1 cellular context compared by ENCODE assay signal in genomic region chr12:43789941-43790340, GRCh38.
TF ChIP-seq lines count a peak whose summit lies in the region.

No MANE protein-coding gene starts in this region.

TF ChIP-seq in HEK293, 187 proteins besides CTCF, POLR2A, EP300 and RAD21 (continued from another document):
- TF ChIP-seq ZNF362 (tag by site-specific recombination; IDR thresholded peaks at IDR 0.05): peak; percentile 89; the same call in 1 of the 2 replicates
- TF ChIP-seq OVOL3 (tag by site-specific recombination; IDR thresholded peaks at IDR 0.05): no peak
- no peak for TF ChIP-seq OSR2 (tag by site-specific recombination; IDR thresholded peaks at IDR 0.05)
- TF ChIP-seq ZNF223 (tag by site-specific recombination; IDR thresholded peaks at IDR 0.05): no peak
- TF ChIP-seq GLI2 (tag by site-specific recombination; IDR thresholded peaks at IDR 0.05; ENCODE audit: borderline replicate concordance, low read depth): no peak
- peak; percentile 88 for TF ChIP-seq SCRT2 (tag by site-specific recombination; IDR thresholded peaks at IDR 0.05)
- no peak for TF ChIP-seq ZNF837 (tag by site-specific recombination; IDR thresholded peaks at IDR 0.05)
- TF ChIP-seq ZFHX2 (tag by site-specific recombination; conservative IDR thresholded peaks at IDR 0.05): peak; percentile 39; the same call in 1 of the 2 replicates
- no peak for TF ChIP-seq ZNF701 (tag by site-specific recombination; IDR thresholded peaks at IDR 0.05)
- peak; percentile 16; the same call in 1 of the 2 replicates for TF ChIP-seq PATZ1 (tag by site-specific recombination; IDR thresholded peaks at IDR 0.05)
- TF ChIP-seq, protein P1, sequence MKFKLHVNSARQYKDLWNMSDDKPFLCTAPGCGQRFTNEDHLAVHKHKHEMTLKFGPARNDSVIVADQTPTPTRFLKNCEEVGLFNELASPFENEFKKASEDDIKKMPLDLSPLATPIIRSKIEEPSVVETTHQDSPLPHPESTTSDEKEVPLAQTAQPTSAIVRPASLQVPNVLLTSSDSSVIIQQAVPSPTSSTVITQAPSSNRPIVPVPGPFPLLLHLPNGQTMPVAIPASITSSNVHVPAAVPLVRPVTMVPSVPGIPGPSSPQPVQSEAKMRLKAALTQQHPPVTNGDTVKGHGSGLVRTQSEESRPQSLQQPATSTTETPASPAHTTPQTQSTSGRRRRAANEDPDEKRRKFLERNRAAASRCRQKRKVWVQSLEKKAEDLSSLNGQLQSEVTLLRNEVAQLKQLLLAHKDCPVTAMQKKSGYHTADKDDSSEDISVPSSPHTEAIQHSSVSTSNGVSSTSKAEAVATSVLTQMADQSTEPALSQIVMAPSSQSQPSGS (tag by site-specific recombination; IDR thresholded peaks at IDR 0.05; ENCODE audit: low read depth): peak; percentile 91
- TF ChIP-seq, protein P2, sequence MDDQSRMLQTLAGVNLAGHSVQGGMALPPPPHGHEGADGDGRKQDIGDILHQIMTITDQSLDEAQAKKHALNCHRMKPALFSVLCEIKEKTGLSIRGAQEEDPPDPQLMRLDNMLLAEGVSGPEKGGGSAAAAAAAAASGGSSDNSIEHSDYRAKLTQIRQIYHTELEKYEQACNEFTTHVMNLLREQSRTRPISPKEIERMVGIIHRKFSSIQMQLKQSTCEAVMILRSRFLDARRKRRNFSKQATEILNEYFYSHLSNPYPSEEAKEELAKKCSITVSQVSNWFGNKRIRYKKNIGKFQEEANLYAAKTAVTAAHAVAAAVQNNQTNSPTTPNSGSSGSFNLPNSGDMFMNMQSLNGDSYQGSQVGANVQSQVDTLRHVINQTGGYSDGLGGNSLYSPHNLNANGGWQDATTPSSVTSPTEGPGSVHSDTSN (CRISPR knock-in tag; IDR thresholded peaks at IDR 0.05): no peak
- TF ChIP-seq ZBTB6 (tag by site-specific recombination; IDR thresholded peaks at IDR 0.05): no peak
- peak; percentile 49; the same call in 1 of the 2 replicates for TF ChIP-seq ZNF629 (tag by site-specific recombination; IDR thresholded peaks at IDR 0.05)
- peak; percentile 96 for TF ChIP-seq ZBTB49 (tag by site-specific recombination; IDR thresholded peaks at IDR 0.05; ENCODE audit: low read depth)
- peak; percentile 53 for TF ChIP-seq ZNF398 (tag by site-specific recombination; IDR thresholded peaks at IDR 0.05)
- no peak for TF ChIP-seq ZNF140 (tag by site-specific recombination; IDR thresholded peaks at IDR 0.05)
- peak; percentile 50; the same call in 1 of the 2 replicates for TF ChIP-seq ZNF366 (tag by site-specific recombination; conservative IDR thresholded peaks at IDR 0.05)
- peak; percentile 75 for TF ChIP-seq ZBTB21 (tag by site-specific recombination; IDR thresholded peaks at IDR 0.05)
- TF ChIP-seq, protein P3, sequence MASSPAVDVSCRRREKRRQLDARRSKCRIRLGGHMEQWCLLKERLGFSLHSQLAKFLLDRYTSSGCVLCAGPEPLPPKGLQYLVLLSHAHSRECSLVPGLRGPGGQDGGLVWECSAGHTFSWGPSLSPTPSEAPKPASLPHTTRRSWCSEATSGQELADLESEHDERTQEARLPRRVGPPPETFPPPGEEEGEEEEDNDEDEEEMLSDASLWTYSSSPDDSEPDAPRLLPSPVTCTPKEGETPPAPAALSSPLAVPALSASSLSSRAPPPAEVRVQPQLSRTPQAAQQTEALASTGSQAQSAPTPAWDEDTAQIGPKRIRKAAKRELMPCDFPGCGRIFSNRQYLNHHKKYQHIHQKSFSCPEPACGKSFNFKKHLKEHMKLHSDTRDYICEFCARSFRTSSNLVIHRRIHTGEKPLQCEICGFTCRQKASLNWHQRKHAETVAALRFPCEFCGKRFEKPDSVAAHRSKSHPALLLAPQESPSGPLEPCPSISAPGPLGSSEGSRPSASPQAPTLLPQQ (tag by site-specific recombination; IDR thresholded peaks at IDR 0.05): peak; percentile 48; the same call in 1 of the 2 replicates
- no peak for TF ChIP-seq ZNF658 (tag by site-specific recombination; IDR thresholded peaks at IDR 0.05)
- no peak for TF ChIP-seq KLF16 (tag by site-specific recombination; IDR thresholded peaks at IDR 0.05)
- peak; percentile 73 for TF ChIP-seq ZBTB17 (tag by site-specific recombination; IDR thresholded peaks at IDR 0.05)
